8 cellular contexts compared by ENCODE assay signal in the genomic region with DNA sequence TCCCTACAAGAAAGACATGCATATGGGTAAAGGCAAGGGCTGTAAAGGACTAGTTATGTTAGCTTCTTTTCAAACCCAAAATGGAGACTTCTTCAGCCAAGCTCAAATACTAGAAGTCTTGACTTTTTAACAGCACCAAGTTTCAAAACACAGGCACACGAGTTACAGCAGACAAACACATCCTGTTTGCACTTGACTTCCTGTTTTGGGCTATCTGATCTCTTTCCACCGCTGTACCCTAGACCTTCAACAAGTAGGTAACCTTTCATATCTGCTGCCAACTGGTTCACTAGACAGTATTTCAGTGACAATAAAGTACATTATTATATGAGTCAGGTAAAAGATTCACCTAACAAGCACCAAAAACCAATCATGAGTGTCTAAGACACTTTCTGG. TPM values are rescaled to one million over a fixed set of nuclear protein-coding genes. Genes with fewer than 3 reads are reported as not detected.
DNase-seq lines count a peak whose midpoint lies in the region; ATAC-seq and TF ChIP-seq lines count a peak whose summit lies in the region.

No MANE protein-coding gene starts in this region.

- peaks cover 0 to 21% (median 12%) of the 10 kb centered on the region in 4 donors for H3K4me1 ChIP-seq in sigmoid colon

- peak overlapping the region; percentile 2 to 36 (median 20) for H3K27ac ChIP-seq in sigmoid colon

- ATAC-seq in GM21786 (IDR thresholded peaks at IDR 0.05; ENCODE audit: unreplicated experiment): peak; percentile 63

- intact Hi-C loops in sigmoid colon (cut with DNase I) (no loop called here), posterior cingulate gyrus (cut with DNase I) (no loop called here)

- TF ChIP-seq POLR2A in sigmoid colon (IDR thresholded peaks at IDR 0.05): no peak

- no peaks in the 10 kb centered on the region for H3K9me3 ChIP-seq in sigmoid colon

- peak; percentile 44 for DNase-seq in GM13977 (ENCODE audit: low spot score)
- DNase-seq in OCI-M1 (lab: John Stamatoyannopoulos, UW): peak; percentile 81
- DNase-seq in effector CD4-positive, alpha-beta T cell: peak; percentile 47
- no peak for DNase-seq in sigmoid colon
- no peak for DNase-seq in foreskin fibroblast
- no peak for DNase-seq in NCI-H1694 (lab: John Stamatoyannopoulos, UW)
- no peak for DNase-seq in posterior cingulate gyrus

- no peak for TF ChIP-seq CTCF in GM13977 (IDR thresholded peaks at IDR 0.05; ENCODE audit: extremely low read depth, insufficient read depth, missing control alignments)
- TF ChIP-seq CTCF in sigmoid colon (IDR thresholded peaks at IDR 0.05): no peak
- no peak for TF ChIP-seq CTCF in foreskin fibroblast (IDR thresholded peaks at IDR 0.05; ENCODE audit: low read depth, low read length)

- no peaks in the 10 kb centered on the region for H3K27me3 ChIP-seq in sigmoid colon

- 1 to 4% methylated on average over 2 of the region's 2 CpGs for WGBS in sigmoid colon, 2 donors

- no peak for TF ChIP-seq EP300 in sigmoid colon (IDR thresholded peaks at IDR 0.05)

- in situ Hi-C loops in GM13977 (cut with MboI; ENCODE audit: low pct_unique_long_range_greater_than_20kb, low sequenced_read_pairs, unreplicated experiment): no loop called here

- H3K4me3 ChIP-seq in sigmoid colon (no peak overlapping the region), foreskin fibroblast (ENCODE audit: low read depth in 1 of 2, low read length in 2 of 2) (no peak overlapping the region)

- H3K36me3 ChIP-seq in sigmoid colon: no peaks in the 10 kb centered on the region

RNA-seq across cellular contexts. Expression of a gene that starts 12.3 kb away (rescaled TPM):
- total RNA-seq in sigmoid colon: 10 to 100 TPM; 16.5 to 25.2 (median 21.8) TPM
- 10 to 100 TPM; 15.0 to 29.4 (median 24.1) TPM for polyA plus RNA-seq in sigmoid colon

Comparison
In these comparisons a context has a peak if more than half of its experiments do, and no peak if none do; other contexts are left out.
1. DNase-seq: peak in GM13977 (single experiment), OCI-M1 (single experiment) and effector CD4-positive, alpha-beta T cell (single experiment); none in sigmoid colon (single experiment), foreskin fibroblast (0 of 2), NCI-H1694 (single experiment) and posterior cingulate gyrus (0 of 10).